13 cellular contexts compared by ENCODE assay signal in the genomic region with DNA sequence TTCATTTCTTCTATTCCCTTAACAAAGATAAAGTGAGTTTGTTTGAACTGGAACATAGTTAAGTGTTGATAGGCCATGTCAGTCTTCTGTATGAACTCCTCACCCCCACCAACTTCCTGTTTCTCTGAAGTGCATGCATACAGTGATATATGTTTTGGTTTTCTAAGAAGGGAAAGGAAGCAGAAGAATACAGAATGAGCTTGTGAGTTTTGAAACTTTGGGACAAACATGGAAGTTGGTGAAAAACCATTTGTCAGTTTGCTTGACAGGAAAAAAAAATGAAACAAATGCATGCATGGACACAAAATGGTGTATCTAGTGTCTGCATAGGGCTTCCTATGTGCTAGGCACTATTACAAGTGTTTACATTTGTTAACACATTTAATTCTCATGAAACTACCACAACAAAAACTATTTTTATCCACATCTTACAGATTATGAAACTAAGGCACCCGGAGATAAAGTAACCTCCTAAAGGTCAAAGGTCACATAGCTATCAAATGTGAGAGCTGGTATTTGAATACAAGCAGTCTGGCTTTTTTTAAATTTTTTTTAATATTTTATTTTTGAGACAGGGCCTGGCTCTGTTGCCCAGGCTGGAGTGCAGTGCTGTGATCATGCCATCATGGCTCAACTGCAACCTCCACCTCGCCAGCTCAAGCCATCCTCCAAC.
A peak's percentile ranks its signal among the peaks of the same experiment; 100 is the strongest.
DNase-seq lines count a peak whose midpoint lies in the region; ATAC-seq, FAIRE-seq and TF ChIP-seq lines count a peak whose summit lies in the region.
"Had no signal": no experiment of that assay in that cellular context is flagged by ENCODE, and none has a peak within 500 bp of the region (broad histone marks: within the 10 kb centered on the region; RNA-seq: fewer than 3 reads in every experiment).

No MANE protein-coding gene starts in this region.

- no peaks in the 10 kb centered on the region for H3K36me3 ChIP-seq in GM12878 (ENCODE audit: control insufficient read depth in 2 of 2, insufficient read depth in 2 of 2, low read length in 1 of 2)

- DNase-seq in KG1 (lab: John Stamatoyannopoulos, UW) (peak; percentile 24), GM12878 (ENCODE audit: low read depth, low spot score) (no peak), NCI-H2171 (lab: John Stamatoyannopoulos, UW) (no peak), NK-92 (lab: John Stamatoyannopoulos, UW; ENCODE audit: unreplicated experiment) (no peak)
- DNase-seq: amniotic stem cell; COR-L47; effector CD4-positive, alpha-beta T cell; left ventricle myocardium superior had no signal

- no peak for TF ChIP-seq EP300 in GM12878 (IDR thresholded peaks at IDR 0.05; ENCODE audit: borderline replicate concordance in 1 of 2, control insufficient read depth in 1 of 2, low read depth in 2 of 2, low read length in 2 of 2)

- BruUV-seq in GM12878 (replicated peaks; lab: Mats Ljungman, UMichigan) = no TSS peak

- no peak overlapping the region for H3K4me2 ChIP-seq in GM12878 (ENCODE audit: control insufficient read depth, insufficient read depth)

- 27% methylated on average over 2 of the region's 2 CpGs for WGBS in GM12878 (ENCODE audit: insufficient coverage, insufficient replicate concordance, low lambda C conversion rate, missing lambda C conversion rate)

- no peaks in the 10 kb centered on the region for H3K4me1 ChIP-seq in GM12878 (ENCODE audit: control insufficient read depth, insufficient read depth, low read length)

- intact Hi-C loops in GM12878 (cut with micrococcal nuclease; ENCODE audit: unreplicated experiment) = no loop called here

- ATAC-seq in GM18858 (IDR thresholded peaks at IDR 0.05; ENCODE audit: unreplicated experiment) (peak; percentile 62), GM21529 (IDR thresholded peaks at IDR 0.05; ENCODE audit: unreplicated experiment) (peak; percentile 54), GM12878 (peak; percentile 74), HG03457 (IDR thresholded peaks at IDR 0.05; ENCODE audit: unreplicated experiment) (no peak), GM19328 (IDR thresholded peaks at IDR 0.05; ENCODE audit: unreplicated experiment) (no peak)
- ATAC-seq: left ventricle myocardium superior had no signal

- RAD21 ChIA-PET in GM12878 (lab: Charles Lee; ENCODE audit: unreplicated experiment) = interaction anchor here (0.7 kb wide), 1 partner anchor 9 kb away, joined by 3 read pairs; no protein-coding TSS in a partner anchor

- TF ChIP-seq POLR2A in GM12878 (IDR thresholded peaks at IDR 0.05; ENCODE audit: low read depth, low read length) = no peak

- CTCF ChIA-PET in GM12878 (lab: Yijun Ruan, JAX) = interaction anchor here (1.0 to 1.6 kb wide), 3 partner anchors 9 to 169 kb away, joined by 3 read pairs; no protein-coding TSS in a partner anchor

- POLR2A ChIA-PET in GM12878 (lab: Charles Lee) = no interaction called here

- H3K27me3 ChIP-seq in GM12878 (replicated peaks in 1 of 2; ENCODE audit: control insufficient read depth in 2 of 2, insufficient read depth in 2 of 2, low read length in 1 of 2) = no peaks in the 10 kb centered on the region

- H3K4me3 ChIP-seq in GM12878 = no peak overlapping the region

- SMC1A ChIA-PET in GM12878 (lab: Charles Lee; ENCODE audit: uncharacterized antibody, unreplicated experiment) = interaction anchor here (1.0 to 1.7 kb wide), 5 partner anchors 9 to 43 kb away, joined by 3 to 4 read pairs (median 3); no protein-coding TSS in a partner anchor

- TF ChIP-seq RAD21 in GM12878 (IDR thresholded peaks at IDR 0.05; ENCODE audit: insufficient read depth, low read depth, low read length) = no peak

- H4K20me1 ChIP-seq in GM12878 (ENCODE audit: control insufficient read depth, insufficient read depth) = no peaks in the 10 kb centered on the region

- no peaks in the 10 kb centered on the region for H3K79me2 ChIP-seq in GM12878 (ENCODE audit: control insufficient read depth, insufficient read depth, low read length)

- H2AFZ ChIP-seq in GM12878 (ENCODE audit: control insufficient read depth, low read depth, low read length) = peak overlapping the region; percentile 1; the same call in 1 of the 2 replicates

- FAIRE-seq in GM12878 (lab: Jason Lieb, UNC) = no peak
- FAIRE-seq: H1 had no signal

- H3K9ac ChIP-seq in GM12878 (ENCODE audit: control insufficient read depth, insufficient read depth, low read length) = no peak overlapping the region

- no peak for TF ChIP-seq CTCF in GM12878 (IDR thresholded peaks at IDR 0.05 in 2 of 3, conservative IDR thresholded peaks at IDR 0.05 in 1 of 3; ENCODE audit: control insufficient read depth in 2 of 3, extremely low read depth in 1 of 3, insufficient read depth in 1 of 3, low read depth in 3 of 3, low read length in 3 of 3)

- H3K9me3 ChIP-seq in GM12878 (replicated peaks; ENCODE audit: control insufficient read depth, insufficient read depth, low read length) = no peaks in the 10 kb centered on the region

- no peak overlapping the region for H3K27ac ChIP-seq in GM12878 (ENCODE audit: control insufficient read depth, insufficient read depth)

- in situ Hi-C loops in GM12878 (cut with MboI) = no loop called here

TF ChIP-seq in GM12878, 131 proteins besides CTCF, POLR2A, EP300 and RAD21 (continues in another document):
- TF ChIP-seq, protein P1, sequence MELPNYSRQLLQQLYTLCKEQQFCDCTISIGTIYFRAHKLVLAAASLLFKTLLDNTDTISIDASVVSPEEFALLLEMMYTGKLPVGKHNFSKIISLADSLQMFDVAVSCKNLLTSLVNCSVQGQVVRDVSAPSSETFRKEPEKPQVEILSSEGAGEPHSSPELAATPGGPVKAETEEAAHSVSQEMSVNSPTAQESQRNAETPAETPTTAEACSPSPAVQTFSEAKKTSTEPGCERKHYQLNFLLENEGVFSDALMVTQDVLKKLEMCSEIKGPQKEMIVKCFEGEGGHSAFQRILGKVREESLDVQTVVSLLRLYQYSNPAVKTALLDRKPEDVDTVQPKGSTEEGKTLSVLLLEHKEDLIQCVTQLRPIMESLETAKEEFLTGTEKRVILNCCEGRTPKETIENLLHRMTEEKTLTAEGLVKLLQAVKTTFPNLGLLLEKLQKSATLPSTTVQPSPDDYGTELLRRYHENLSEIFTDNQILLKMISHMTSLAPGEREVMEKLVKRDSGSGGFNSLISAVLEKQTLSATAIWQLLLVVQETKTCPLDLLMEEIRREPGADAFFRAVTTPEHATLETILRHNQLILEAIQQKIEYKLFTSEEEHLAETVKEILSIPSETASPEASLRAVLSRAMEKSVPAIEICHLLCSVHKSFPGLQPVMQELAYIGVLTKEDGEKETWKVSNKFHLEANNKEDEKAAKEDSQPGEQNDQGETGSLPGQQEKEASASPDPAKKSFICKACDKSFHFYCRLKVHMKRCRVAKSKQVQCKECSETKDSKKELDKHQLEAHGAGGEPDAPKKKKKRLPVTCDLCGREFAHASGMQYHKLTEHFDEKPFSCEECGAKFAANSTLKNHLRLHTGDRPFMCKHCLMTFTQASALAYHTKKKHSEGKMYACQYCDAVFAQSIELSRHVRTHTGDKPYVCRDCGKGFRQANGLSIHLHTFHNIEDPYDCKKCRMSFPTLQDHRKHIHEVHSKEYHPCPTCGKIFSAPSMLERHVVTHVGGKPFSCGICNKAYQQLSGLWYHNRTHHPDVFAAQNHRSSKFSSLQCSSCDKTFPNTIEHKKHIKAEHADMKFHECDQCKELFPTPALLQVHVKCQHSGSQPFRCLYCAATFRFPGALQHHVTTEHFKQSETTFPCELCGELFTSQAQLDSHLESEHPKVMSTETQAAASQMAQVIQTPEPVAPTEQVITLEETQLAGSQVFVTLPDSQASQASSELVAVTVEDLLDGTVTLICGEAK (IDR thresholded peaks at IDR 0.05; ENCODE audit: borderline replicate concordance) = no peak
- TF ChIP-seq, protein P2, sequence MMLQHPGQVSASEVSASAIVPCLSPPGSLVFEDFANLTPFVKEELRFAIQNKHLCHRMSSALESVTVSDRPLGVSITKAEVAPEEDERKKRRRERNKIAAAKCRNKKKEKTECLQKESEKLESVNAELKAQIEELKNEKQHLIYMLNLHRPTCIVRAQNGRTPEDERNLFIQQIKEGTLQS (IDR thresholded peaks at IDR 0.05; ENCODE audit: borderline replicate concordance, extremely low read depth, low read depth, low read length) = no peak
- TF ChIP-seq ZNF384 (IDR thresholded peaks at IDR 0.05; ENCODE audit: borderline replicate concordance, low read depth, low read length) (no peak), MEF2B (IDR thresholded peaks at IDR 0.05; ENCODE audit: partially characterized antibody, poor library complexity, severe bottlenecking) (peak; percentile 15), IRF4 (IDR thresholded peaks at IDR 0.05; ENCODE audit: low read depth, low read length) (no peak), SIN3A (IDR thresholded peaks at IDR 0.05; ENCODE audit: low read depth, low read length) (no peak), SREBF2 (IDR thresholded peaks at IDR 0.05; ENCODE audit: low read length) (no peak), ZZZ3 (IDR thresholded peaks at IDR 0.05; ENCODE audit: control insufficient read depth, insufficient read length, low read depth) (no peak), MEF2A (IDR thresholded peaks at IDR 0.05; ENCODE audit: insufficient read depth, low read depth, low read length) (no peak), BHLHE40 (IDR thresholded peaks at IDR 0.05; ENCODE audit: borderline replicate concordance in 1 of 2, low read depth in 2 of 2, low read length in 1 of 2) (no peak)

Comparison
In these comparisons a context has a peak if more than half of its experiments do, and no peak if none do; other contexts are left out.
1. ATAC-seq: peak in GM18858 (single experiment), GM21529 (single experiment) and GM12878 (single experiment); none in HG03457 (single experiment) and GM19328 (single experiment).